ENCODE assay signal across 8 cellular contexts in the genomic region with DNA sequence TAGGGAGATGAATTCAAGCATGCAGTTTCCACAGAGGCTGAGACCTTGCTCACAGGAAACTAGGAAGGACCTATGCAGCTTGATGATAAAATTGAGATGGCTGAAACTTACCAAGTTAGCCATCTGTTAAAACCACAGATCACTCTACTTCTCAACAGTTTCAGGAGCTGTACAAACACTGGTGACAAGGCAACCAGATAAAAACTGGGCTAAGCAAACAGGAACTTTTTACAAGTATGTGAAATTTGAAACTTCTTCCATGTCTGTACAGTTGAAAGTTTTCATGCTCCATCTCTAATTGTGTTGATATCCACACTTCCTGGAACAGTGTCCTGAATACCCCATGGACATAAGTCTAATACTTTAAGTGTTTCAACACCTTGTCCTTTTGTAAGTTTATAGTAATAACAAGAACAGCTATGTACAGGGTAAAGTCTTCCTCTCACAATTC.
A peak's percentile ranks its signal among the peaks of the same experiment; 100 is the strongest.
DNase-seq lines count a peak whose midpoint lies in the region; ATAC-seq and TF ChIP-seq lines count a peak whose summit lies in the region.

No MANE protein-coding gene starts in this region.

- peaks cover 7% of the 10 kb centered on the region for H3K4me1 ChIP-seq in fibroblast of lung (ENCODE audit: control insufficient read depth, extremely low read depth, insufficient read depth, low read length)

- H3K36me3 ChIP-seq in fibroblast of lung (ENCODE audit: control insufficient read depth, insufficient read depth, low read length) = no peaks in the 10 kb centered on the region

- no peaks in the 10 kb centered on the region for H3K9me3 ChIP-seq in fibroblast of lung (ENCODE audit: control insufficient read depth, insufficient read depth, low read depth, low read length)

- H3K4me3 ChIP-seq in HFF-Myc (replicated peaks; ENCODE audit: low read depth, low read length) (no peak overlapping the region), fibroblast of lung (replicated peaks in 1 of 4; ENCODE audit: control extremely low read depth in 1 of 4, insufficient read depth in 1 of 4, low read depth in 3 of 4, low read length in 4 of 4) (no peak overlapping the region)

- peaks cover 7% of the 10 kb centered on the region for H3K4me1 Mint-ChIP-seq in activated T-cell treated with anti-CD3 and anti-CD28 coated beads, Interleukin-2, amount 50 U/mL, for 4 hours (ENCODE audit: low read depth)

- H3K79me2 ChIP-seq in fibroblast of lung (ENCODE audit: control insufficient read depth, insufficient read depth, low read length) = no peaks in the 10 kb centered on the region

- no peaks in the 10 kb centered on the region for H3K27me3 Mint-ChIP-seq in activated T-cell treated with anti-CD3 and anti-CD28 coated beads, Interleukin-2, amount 50 U/mL, for 4 hours (ENCODE audit: low read depth)

- H3K27me3 ChIP-seq in fibroblast of lung (ENCODE audit: control insufficient read depth, insufficient read depth, low read length) = no peaks in the 10 kb centered on the region

- H3K9me3 Mint-ChIP-seq in activated T-cell treated with anti-CD3 and anti-CD28 coated beads, Interleukin-2, amount 50 U/mL, for 4 hours = no peaks in the 10 kb centered on the region

- DNase-seq in activated T-cell treated with anti-CD3 and anti-CD28 coated beads, Interleukin-2, amount 50 U/mL, for 4 hours = no peak
- DNase-seq in activated T-cell treated with anti-CD3 and anti-CD28 coated beads, Interleukin-2, amount 50 U/mL, for 1 hour = no peak
- DNase-seq in HFF-Myc (ENCODE audit: extremely low read depth, low read depth) = peak; percentile 52
- DNase-seq in M059J (ENCODE audit: low read depth) = peak; percentile 92
- peak; percentile 83 to 95 for DNase-seq in fibroblast of lung (ENCODE audit: low read depth in 2 of 2)
- no peak for DNase-seq in NCI-H187 (lab: John Stamatoyannopoulos, UW)
- no peak for DNase-seq in NCI-H524 (lab: John Stamatoyannopoulos, UW)
- no peak for DNase-seq in ureter (ENCODE audit: low spot score)

- H4K20me1 ChIP-seq in fibroblast of lung (ENCODE audit: control insufficient read depth, extremely low read depth, insufficient read depth, low read length) = no peaks in the 10 kb centered on the region

- peak overlapping the region; percentile 37 for H3K4me2 ChIP-seq in fibroblast of lung (ENCODE audit: extremely low read depth, insufficient read depth, low read length)

- no peak for TF ChIP-seq CTCF in HFF-Myc (IDR thresholded peaks at IDR 0.05; ENCODE audit: low read depth, low read length, missing control alignments)
- TF ChIP-seq CTCF in fibroblast of lung (conservative IDR thresholded peaks at IDR 0.05 in 1 of 2, IDR thresholded peaks at IDR 0.05 in 1 of 2; ENCODE audit: low read depth in 1 of 2, low read length in 2 of 2) = no peak

- peak; percentile 34 to 72 for ATAC-seq in activated T-cell treated with anti-CD3 and anti-CD28 coated beads, Interleukin-2, amount 50 U/mL, for 4 hours

- no peak overlapping the region for H3K4me3 Mint-ChIP-seq in activated T-cell treated with anti-CD3 and anti-CD28 coated beads, Interleukin-2, amount 50 U/mL, for 4 hours

- no peak overlapping the region for H3K9ac ChIP-seq in fibroblast of lung (ENCODE audit: insufficient read depth, low read length)

- peaks cover 25% of the 10 kb centered on the region for H3K36me3 Mint-ChIP-seq in activated T-cell treated with anti-CD3 and anti-CD28 coated beads, Interleukin-2, amount 50 U/mL, for 4 hours (ENCODE audit: insufficient read depth)

- peak overlapping the region; percentile 52 for H3K27ac ChIP-seq in fibroblast of lung (ENCODE audit: insufficient read depth, low read length)

- no peak overlapping the region for H2AFZ ChIP-seq in fibroblast of lung (ENCODE audit: low read length)

Comparison
In these comparisons a context has a peak if more than half of its experiments do, and no peak if none do; other contexts are left out.
1. DNase-seq: peak in HFF-Myc (single experiment), M059J (single experiment) and fibroblast of lung (2 of 2); none in activated T-cell treated with anti-CD3 and anti-CD28 coated beads, Interleukin-2, amount 50 U/mL, for 4 hours (single experiment), activated T-cell treated with anti-CD3 and anti-CD28 coated beads, Interleukin-2, amount 50 U/mL, for 1 hour (single experiment), NCI-H187 (0 of 2), NCI-H524 (0 of 2) and ureter (single experiment).